ENCODE assay signal across 29 cellular contexts in genomic region chr16:470418-470817, GRCh38. TPM values are rescaled to one million over a fixed set of nuclear protein-coding genes. Genes with fewer than 3 reads are reported as not detected.
A peak's percentile ranks its signal among the peaks of the same experiment; 100 is the strongest.
DNase-seq lines count a peak whose midpoint lies in the region; ATAC-seq and TF ChIP-seq lines count a peak whose summit lies in the region.
"Had no signal": no experiment of that assay in that cellular context is flagged by ENCODE, and none has a peak within 500 bp of the region (broad histone marks: within the 10 kb centered on the region; RNA-seq: fewer than 3 reads in every experiment).

No MANE protein-coding gene starts in this region.

- intact Hi-C loops in tibial artery (cut with DNase I; ENCODE audit: low total_unique reads): no loop called here

- H3K9ac ChIP-seq in neural cell (ENCODE audit: low read length) (peak overlapping the region; percentile 34), MM.1S (ENCODE audit: low read length) (no peak overlapping the region)
- H3K9ac ChIP-seq: BLaER1 treated with 17β-estradiol and CSF1 and Interleukin-3, amounts not matched to agents 10 nM and 100 nM had no signal

- H3K36me3 Mint-ChIP-seq in GM23338 (ENCODE audit: low read depth): peaks cover 3% of the 10 kb centered on the region; the same call in 1 of the 3 replicates
- H3K36me3 Mint-ChIP-seq in stimulated activated effector memory CD8-positive, alpha-beta T cell treated with anti-CD3 and anti-CD28 coated beads, Interleukin-12 subunit alpha, Interleukin-12 subunit beta, amount 100 ng/mL, for 72 hours: peaks cover 27% of the 10 kb centered on the region

- H3K36me3 ChIP-seq in GM23338 (ENCODE audit: insufficient read depth) (no peaks in the 10 kb centered on the region), neural cell (ENCODE audit: insufficient read depth, low read length) (no peaks in the 10 kb centered on the region), MM.1S (replicated peaks; ENCODE audit: insufficient read depth, low read length) (no peaks in the 10 kb centered on the region), tibial artery (peaks cover 0 to 19% (median 11%) of the 10 kb centered on the region in 3 donors)

- no peak overlapping the region for H2AFZ ChIP-seq in GM23338
- no peak overlapping the region for H2AFZ ChIP-seq in neural cell (ENCODE audit: low read depth, low read length)
- no peak overlapping the region for H2AFZ ChIP-seq in MM.1S (ENCODE audit: low read length)

- H3K4me3 Mint-ChIP-seq in GM23338: no peak overlapping the region
- H3K4me3 Mint-ChIP-seq in stimulated activated effector memory CD8-positive, alpha-beta T cell treated with anti-CD3 and anti-CD28 coated beads, Interleukin-12 subunit alpha, Interleukin-12 subunit beta, amount 100 ng/mL, for 72 hours: no peak overlapping the region
- H3K4me3 Mint-ChIP-seq: CD4-positive, alpha-beta T cell had no signal

- CTCF ChIA-PET in RWPE1 (lab: Yijun Ruan, JAX): interaction anchor here (0.6 to 1.2 kb wide), 3 partner anchors 16 to 96 kb away, joined by 3 to 7 read pairs (median 5); no protein-coding TSS in a partner anchor

- peak overlapping the region; percentile 52; the same call in 1 of the 2 replicates for H3K27ac Mint-ChIP-seq in GM23338
- H3K27ac Mint-ChIP-seq in stimulated activated effector memory CD8-positive, alpha-beta T cell treated with anti-CD3 and anti-CD28 coated beads, Interleukin-12 subunit alpha, Interleukin-12 subunit beta, amount 100 ng/mL, for 72 hours: peak overlapping the region; percentile 20
- H3K27ac Mint-ChIP-seq: CD4-positive, alpha-beta T cell had no signal

- POLR2A ChIA-PET in RWPE1 (lab: Yijun Ruan, JAX; ENCODE audit: low non-redundant PET): no interaction called here

- H3K27ac ChIP-seq in GM23338 (ENCODE audit: low read depth): no peak overlapping the region
- H3K27ac ChIP-seq in RWPE1: peak overlapping the region; percentile 26; the same call in 1 of the 2 replicates
- H3K27ac ChIP-seq in neural cell (ENCODE audit: low read length): peak overlapping the region; percentile 55
- H3K27ac ChIP-seq in MM.1S (ENCODE audit: low read length): no peak overlapping the region
- no peak overlapping the region for H3K27ac ChIP-seq in tibial artery
- H3K27ac ChIP-seq: A549; BLaER1 treated with 17β-estradiol and CSF1 and Interleukin-3, amounts not matched to agents 10 nM and 100 nM; SJSA1 had no signal

- DNase-seq in GM23338 (ENCODE audit: low spot score) (no peak), RWPE1 (ENCODE audit: low spot score) (no peak), MM.1S (no peak), tibial artery (no peak)
- no peak for DNase-seq in stimulated activated effector memory CD8-positive, alpha-beta T cell treated with anti-CD3 and anti-CD28 coated beads, Interleukin-12 subunit alpha, Interleukin-12 subunit beta, amount 100 ng/mL, for 72 hours (ENCODE audit: low spot score in 2 of 2)
- DNase-seq: AML-193; CD4-positive, alpha-beta T cell; COR-L47; DMS79; EL; GDM1; Karpas-422; MV-4-11; NCI-H1105; NCI-H1436 treated with DMSO at 0.1 percent for 48 hours; NCI-H187 treated with DMSO at 0.1 percent for 48 hours; NCI-H2171 treated with DMSO at 0.1 percent for 48 hours; NCI-H345; NCI-H524 treated with DMSO at 0.1 percent for 48 hours; NCI-H774; Right ventricle myocardium superior had no signal

- H4K20me1 ChIP-seq in GM23338 (replicated peaks; ENCODE audit: insufficient read depth): no peaks in the 10 kb centered on the region; the same call in 1 of the 2 replicates
- H4K20me1 ChIP-seq in neural cell (ENCODE audit: insufficient read depth): no peaks in the 10 kb centered on the region
- no peaks in the 10 kb centered on the region for H4K20me1 ChIP-seq in MM.1S (ENCODE audit: insufficient read depth, low read length)

- H3K4me2 ChIP-seq in GM23338 (no peak overlapping the region), neural cell (ENCODE audit: low read length) (peak overlapping the region; percentile 11), MM.1S (ENCODE audit: low read depth, low read length) (no peak overlapping the region)
- H3K4me2 ChIP-seq: A549; BLaER1 treated with 17β-estradiol and CSF1 and Interleukin-3, amounts not matched to agents 10 nM and 100 nM had no signal

- H3F3A ChIP-seq in GM23338 (replicated peaks; ENCODE audit: low read depth) (0 out of 2 replicates have a peak, but pooled peaks cover 4% of the 10 kb centered on the region), neural cell (ENCODE audit: insufficient read depth, low read length, poor library complexity, severe bottlenecking) (no peaks in the 10 kb centered on the region), MM.1S (ENCODE audit: insufficient read depth, low read length) (no peaks in the 10 kb centered on the region)

- H3K4me1 ChIP-seq in GM23338 (ENCODE audit: insufficient read depth): peaks cover 10% of the 10 kb centered on the region
- no peaks in the 10 kb centered on the region for H3K4me1 ChIP-seq in MM.1S (ENCODE audit: low read length)
- peaks cover 0 to 3% (median 0%) of the 10 kb centered on the region in 4 donors for H3K4me1 ChIP-seq in tibial artery
- H3K4me1 ChIP-seq: A549 had no signal

- no peak overlapping the region for H3K4me3 ChIP-seq in GM23338
- peak overlapping the region; percentile 48 for H3K4me3 ChIP-seq in neural cell (ENCODE audit: low read length)
- no peak overlapping the region for H3K4me3 ChIP-seq in MM.1S (ENCODE audit: low read length)
- no peak overlapping the region for H3K4me3 ChIP-seq in tibial artery
- H3K4me3 ChIP-seq: A549; BLaER1 treated with 17β-estradiol and CSF1 and Interleukin-3, amounts not matched to agents 10 nM and 100 nM; GM12878; SJSA1 had no signal

- TF ChIP-seq RAD21 in neural cell (conservative IDR thresholded peaks at IDR 0.05): no peak

- H3K9me3 ChIP-seq in neural cell (ENCODE audit: low read length): no peaks in the 10 kb centered on the region
- H3K9me3 ChIP-seq in MM.1S (replicated peaks; ENCODE audit: insufficient read depth, low read length): no peaks in the 10 kb centered on the region
- no peaks in the 10 kb centered on the region for H3K9me3 ChIP-seq in tibial artery
- H3K9me3 ChIP-seq: A549; BLaER1 treated with 17β-estradiol and CSF1 and Interleukin-3, amounts not matched to agents 10 nM and 100 nM; SJSA1 had no signal

- H3K27me3 ChIP-seq in GM23338 (ENCODE audit: insufficient read depth): no peaks in the 10 kb centered on the region
- no peaks in the 10 kb centered on the region for H3K27me3 ChIP-seq in neural cell (ENCODE audit: insufficient read depth, low read depth, low read length)
- no peaks in the 10 kb centered on the region for H3K27me3 ChIP-seq in MM.1S (replicated peaks; ENCODE audit: insufficient read depth, low read length)
- H3K27me3 ChIP-seq in tibial artery: no peaks in the 10 kb centered on the region
- H3K27me3 ChIP-seq: BLaER1 treated with 17β-estradiol and CSF1 and Interleukin-3, amounts not matched to agents 10 nM and 100 nM; SJSA1 had no signal

- peaks cover 41% of the 10 kb centered on the region for H3K4me1 Mint-ChIP-seq in GM23338
- H3K4me1 Mint-ChIP-seq in stimulated activated effector memory CD8-positive, alpha-beta T cell treated with anti-CD3 and anti-CD28 coated beads, Interleukin-12 subunit alpha, Interleukin-12 subunit beta, amount 100 ng/mL, for 72 hours: peaks cover 14% of the 10 kb centered on the region

- H3K27me3 Mint-ChIP-seq in GM23338 (ENCODE audit: insufficient read depth, low read depth, poor library complexity): peaks cover 27% of the 10 kb centered on the region
- H3K27me3 Mint-ChIP-seq: CD4-positive, alpha-beta T cell had no signal

- H3K79me2 ChIP-seq in GM23338 (replicated peaks; ENCODE audit: insufficient read depth) (no peaks in the 10 kb centered on the region; the same call in 1 of the 2 replicates), neural cell (replicated peaks; ENCODE audit: insufficient read depth, low read length) (peaks cover 27% of the 10 kb centered on the region), MM.1S (ENCODE audit: low read length) (no peaks in the 10 kb centered on the region)

- TF ChIP-seq EP300 in neural cell (conservative IDR thresholded peaks at IDR 0.05; ENCODE audit: poor library complexity, severe bottlenecking): peak; percentile 14

- ATAC-seq in GM23338 (no peak), GM19324 (IDR thresholded peaks at IDR 0.05; ENCODE audit: low FRiP score, unreplicated experiment) (no peak)
- no peak for ATAC-seq in stimulated activated effector memory CD8-positive, alpha-beta T cell treated with anti-CD3 and anti-CD28 coated beads, Interleukin-12 subunit alpha, Interleukin-12 subunit beta, amount 100 ng/mL, for 72 hours
- ATAC-seq: A549, GM12878, HCT116, HepG2 had no signal

- TF ChIP-seq CTCF in GM23338 (conservative IDR thresholded peaks at IDR 0.05; ENCODE audit: low read depth in 2 of 2) (no peak), RWPE1 (conservative IDR thresholded peaks at IDR 0.05; ENCODE audit: low read depth) (no peak), neural cell (IDR thresholded peaks at IDR 0.05; ENCODE audit: poor library complexity, severe bottlenecking) (no peak), MM.1S (IDR thresholded peaks at IDR 0.05; ENCODE audit: low read length) (no peak), tibial artery (IDR thresholded peaks at IDR 0.05) (no peak)

- H3K9me3 Mint-ChIP-seq in GM23338: no peaks in the 10 kb centered on the region
- no peaks in the 10 kb centered on the region for H3K9me3 Mint-ChIP-seq in stimulated activated effector memory CD8-positive, alpha-beta T cell treated with anti-CD3 and anti-CD28 coated beads, Interleukin-12 subunit alpha, Interleukin-12 subunit beta, amount 100 ng/mL, for 72 hours
- H3K9me3 Mint-ChIP-seq: CD4-positive, alpha-beta T cell had no signal

- no peaks in the 10 kb centered on the region for H3K9me2 ChIP-seq in GM23338 (ENCODE audit: insufficient read depth)
- no peaks in the 10 kb centered on the region for H3K9me2 ChIP-seq in neural cell (ENCODE audit: insufficient read depth, low read length)
- H3K9me2 ChIP-seq in MM.1S (replicated peaks; ENCODE audit: insufficient read depth, low read length): no peaks in the 10 kb centered on the region

TF ChIP-seq in neural cell, 6 proteins besides CTCF, POLR2A, EP300 and RAD21 (continues in another document):
- no peak for TF ChIP-seq TAF1 (IDR thresholded peaks at IDR 0.05; ENCODE audit: low read depth)
- no peak for TF ChIP-seq SMC3 (conservative IDR thresholded peaks at IDR 0.05; ENCODE audit: poor library complexity)
- no peak for TF ChIP-seq EZH2 (IDR thresholded peaks at IDR 0.05; ENCODE audit: borderline replicate concordance, insufficient read depth, low read length, poor library complexity, severe bottlenecking)
- no peak for TF ChIP-seq MXI1 (conservative IDR thresholded peaks at IDR 0.05; ENCODE audit: poor library complexity, severe bottlenecking)
- TF ChIP-seq POLR2AphosphoS5 (IDR thresholded peaks at IDR 0.05): no peak

RNA-seq across cellular contexts. Expression of gene RAB11FIP3, which starts 45.0 kb away (rescaled TPM):
- total RNA-seq in GM23338 (2014; rRNA removed; shearing (Covaris generic)): 27.9 and 29.2 TPM in 2 replicates
- polyA plus RNA-seq in GM23338 (2016; fragmentation: Nextera tagmentation; extraction: Ambion mirVana): 3.2 and 4.4 TPM in 2 replicates
- 55.0 and 60.4 TPM in 2 replicates for polyA plus RNA-seq in neural cell
- polyA minus RNA-seq in neural cell: 47.9 and 55.8 TPM in 2 replicates

RNA-seq across cellular contexts. Expression of gene CAPN15, which starts 57.1 kb away (rescaled TPM):
- 142 and 164 TPM in 2 replicates for total RNA-seq in GM23338 (2014; rRNA removed; shearing (Covaris generic))
- 27.3 and 30.7 TPM in 2 replicates for polyA plus RNA-seq in GM23338 (2016; fragmentation: Nextera tagmentation; extraction: Ambion mirVana)
- polyA plus RNA-seq in neural cell: 11.5 and 15.6 TPM in 2 replicates
- 19.0 and 21.2 TPM in 2 replicates for polyA minus RNA-seq in neural cell

Comparison
In these comparisons a context has a peak if more than half of its experiments do, and no peak if none do; other contexts are left out.
1. H3K27ac ChIP-seq: peak in RWPE1 (single experiment) and neural cell (single experiment); none in GM23338 (single experiment), MM.1S (single experiment) and tibial artery (0 of 2).
2. RNA of gene RAB11FIP3, which starts 45.0 kb away (polyA plus RNA-seq): 55.0 to 60.4 TPM in neural cell; 3.2 to 4.4 TPM in GM23338; every median in the first group is over 10 times any median in the second.